In genomic region chr10:79468015-79468560, GRCh38 we compare ENCODE assay signal across 13 cellular contexts. TPM values are rescaled to one million over a fixed set of nuclear protein-coding genes. Genes with fewer than 3 reads are reported as not detected.
DNase-seq lines count a peak whose midpoint lies in the region; ATAC-seq, FAIRE-seq and TF ChIP-seq lines count a peak whose summit lies in the region.
"Had no signal": no experiment of that assay in that cellular context is flagged by ENCODE, and none has a peak within 500 bp of the region (broad histone marks: within the 10 kb centered on the region; RNA-seq: fewer than 3 reads in every experiment).

No MANE protein-coding gene starts in this region.

- TF ChIP-seq CTCF in GM12878 (IDR thresholded peaks at IDR 0.05 in 2 of 3, conservative IDR thresholded peaks at IDR 0.05 in 1 of 3; ENCODE audit: control insufficient read depth in 2 of 3, extremely low read depth in 1 of 3, insufficient read depth in 1 of 3, low read depth in 3 of 3, low read length in 3 of 3) (no peak), hepatocyte (IDR thresholded peaks at IDR 0.05; ENCODE audit: poor library complexity) (no peak), gastrocnemius medialis (IDR thresholded peaks at IDR 0.05 in 4 of 5, conservative IDR thresholded peaks at IDR 0.05 in 1 of 5) (no peak), RWPE1 (conservative IDR thresholded peaks at IDR 0.05; ENCODE audit: low read depth) (no peak)

- no peaks in the 10 kb centered on the region for H3K4me1 ChIP-seq in GM12878 (ENCODE audit: control insufficient read depth, insufficient read depth, low read length)
- no peaks in the 10 kb centered on the region for H3K4me1 ChIP-seq in hepatocyte (ENCODE audit: insufficient read depth)
- H3K4me1 ChIP-seq in gastrocnemius medialis = peaks cover 30 to 45% of the 10 kb centered on the region in 2 donors
- H3K4me1 ChIP-seq: Peyer's patch had no signal

- CTCF ChIA-PET in GM12878 (lab: Yijun Ruan, JAX) = interaction anchor here (0.6 to 4.1 kb wide), 24 partner anchors 9 to 255 kb away, joined by 3 to 44 read pairs (median 5); partner anchors contain the start of gene ZCCHC24
- CTCF ChIA-PET in RWPE1 (lab: Yijun Ruan, JAX) = interaction anchor here (0.6 to 1.7 kb wide), 7 partner anchors 9 to 95 kb away, joined by 3 to 10 read pairs (median 4); no protein-coding TSS in a partner anchor

- H3K9me3 Mint-ChIP-seq in T-helper 2 cell treated with Interferon-gamma antibody and Interleukin-4, amounts not matched to agents 5 μg/mL and 100 μg/mL, for 36 hours = no peaks in the 10 kb centered on the region
- H3K9me3 Mint-ChIP-seq: activated T-helper 17 cell treated with anti-CD3 and anti-CD28 coated beads, Interleukin-2, amount 50 U/mL, for 72 hours; natural killer cell had no signal

- no peak for TF ChIP-seq RAD21 in GM12878 (IDR thresholded peaks at IDR 0.05; ENCODE audit: insufficient read depth, low read depth, low read length)

- H2AFZ ChIP-seq in GM12878 (ENCODE audit: control insufficient read depth, low read depth, low read length) (no peak overlapping the region), hepatocyte (peak overlapping the region; percentile 6)

- FAIRE-seq in GM12878 (lab: Jason Lieb, UNC) = no peak
- FAIRE-seq: small intestine, urothelium cell line had no signal

- no peaks in the 10 kb centered on the region for H3K36me3 ChIP-seq in GM12878 (ENCODE audit: control insufficient read depth in 2 of 2, insufficient read depth in 2 of 2, low read length in 1 of 2)
- no peaks in the 10 kb centered on the region for H3K36me3 ChIP-seq in hepatocyte (replicated peaks; ENCODE audit: insufficient read depth, low read depth)
- H3K36me3 ChIP-seq in gastrocnemius medialis = no peaks in the 10 kb centered on the region
- H3K36me3 ChIP-seq: Peyer's patch had no signal

- H3K9me2 ChIP-seq in hepatocyte (replicated peaks; ENCODE audit: insufficient read depth) = no peaks in the 10 kb centered on the region

- H3K27ac ChIP-seq in GM12878 (ENCODE audit: control insufficient read depth, insufficient read depth) (no peak overlapping the region), hepatocyte (peak overlapping the region; percentile 35), gastrocnemius medialis (peak overlapping the region; percentile 30 to 56 (median 42)), RWPE1 (no peak overlapping the region)

- SMC1A ChIA-PET in GM12878 (lab: Charles Lee; ENCODE audit: uncharacterized antibody, unreplicated experiment) = interaction anchor here (1.0 to 3.8 kb wide), 5 partner anchors 10 to 94 kb away, joined by 3 to 28 read pairs (median 3); partner anchors contain the start of gene ZCCHC24

- TF ChIP-seq POLR2A in GM12878 (IDR thresholded peaks at IDR 0.05; ENCODE audit: low read depth, low read length) (no peak), gastrocnemius medialis (IDR thresholded peaks at IDR 0.05) (no peak)

- H3K27ac Mint-ChIP-seq in T-helper 2 cell treated with Interferon-gamma antibody and Interleukin-4, amounts not matched to agents 5 μg/mL and 100 μg/mL, for 36 hours = no peak overlapping the region
- no peak overlapping the region for H3K27ac Mint-ChIP-seq in T-helper 17 cell
- H3K27ac Mint-ChIP-seq: activated T-helper 17 cell treated with anti-CD3 and anti-CD28 coated beads, Interleukin-2, amount 50 U/mL, for 72 hours; natural killer cell had no signal

- H4K20me1 ChIP-seq in GM12878 (ENCODE audit: control insufficient read depth, insufficient read depth) (no peaks in the 10 kb centered on the region), hepatocyte (ENCODE audit: insufficient read depth, poor library complexity, severe bottlenecking) (no peaks in the 10 kb centered on the region)

- DNase-seq in CD1c-positive myeloid dendritic cell (ENCODE audit: extremely low spot score) (peak; percentile 9), GM12878 (ENCODE audit: low read depth, low spot score) (no peak), hepatocyte (ENCODE audit: low spot score) (no peak), gastrocnemius medialis (no peak), NAMALWA (ENCODE audit: low spot score) (no peak), T-helper 17 cell (no peak), RWPE1 (ENCODE audit: low spot score) (no peak)
- DNase-seq in T-helper 2 cell treated with Interferon-gamma antibody and Interleukin-4, amounts not matched to agents 5 μg/mL and 100 μg/mL, for 36 hours (ENCODE audit: low spot score) = no peak

- intact Hi-C loops in GM12878 (cut with micrococcal nuclease; ENCODE audit: unreplicated experiment) = no loop called here
- intact Hi-C loops in gastrocnemius medialis (cut with DNase I; ENCODE audit: low total_unique reads) = no loop called here

- H3K4me3 Mint-ChIP-seq in T-helper 2 cell treated with Interferon-gamma antibody and Interleukin-4, amounts not matched to agents 5 μg/mL and 100 μg/mL, for 36 hours = no peak overlapping the region
- no peak overlapping the region for H3K4me3 Mint-ChIP-seq in T-helper 17 cell
- H3K4me3 Mint-ChIP-seq: activated T-helper 17 cell treated with anti-CD3 and anti-CD28 coated beads, Interleukin-2, amount 50 U/mL, for 72 hours; natural killer cell had no signal

- H3K36me3 Mint-ChIP-seq in T-helper 2 cell treated with Interferon-gamma antibody and Interleukin-4, amounts not matched to agents 5 μg/mL and 100 μg/mL, for 36 hours (ENCODE audit: low read depth) = no peaks in the 10 kb centered on the region
- no peaks in the 10 kb centered on the region for H3K36me3 Mint-ChIP-seq in T-helper 17 cell (ENCODE audit: low read depth)
- H3K36me3 Mint-ChIP-seq: natural killer cell had no signal

- H3K79me2 ChIP-seq in GM12878 (ENCODE audit: control insufficient read depth, insufficient read depth, low read length) (no peaks in the 10 kb centered on the region), hepatocyte (no peaks in the 10 kb centered on the region)

- peaks cover 2% of the 10 kb centered on the region for H3K4me1 Mint-ChIP-seq in T-helper 2 cell treated with Interferon-gamma antibody and Interleukin-4, amounts not matched to agents 5 μg/mL and 100 μg/mL, for 36 hours (ENCODE audit: low read depth)
- peaks cover 2% of the 10 kb centered on the region for H3K4me1 Mint-ChIP-seq in T-helper 17 cell
- H3K4me1 Mint-ChIP-seq: activated T-helper 17 cell treated with anti-CD3 and anti-CD28 coated beads, Interleukin-2, amount 50 U/mL, for 72 hours; natural killer cell had no signal

- H3K9ac ChIP-seq in GM12878 (ENCODE audit: control insufficient read depth, insufficient read depth, low read length) = no peak overlapping the region

- ATAC-seq in GM12878 (peak; percentile 27; the same call in 1 of the 3 replicates), gastrocnemius medialis (no peak), T-helper 17 cell (no peak)

- no peak overlapping the region for H3K4me2 ChIP-seq in GM12878 (ENCODE audit: control insufficient read depth, insufficient read depth)
- no peak overlapping the region for H3K4me2 ChIP-seq in hepatocyte

- POLR2A ChIA-PET in GM12878 (lab: Charles Lee) = interaction anchor here (0.7 kb wide), 1 partner anchor 119 kb away, joined by 7 read pairs; no protein-coding TSS in a partner anchor
- POLR2A ChIA-PET in RWPE1 (lab: Yijun Ruan, JAX; ENCODE audit: low non-redundant PET) = no interaction called here

- no peak overlapping the region for H3K4me3 ChIP-seq in GM12878
- no peak overlapping the region for H3K4me3 ChIP-seq in hepatocyte
- H3K4me3 ChIP-seq in gastrocnemius medialis = no peak overlapping the region
- H3K4me3 ChIP-seq: Peyer's patch had no signal

- RAD21 ChIA-PET in GM12878 (lab: Charles Lee; ENCODE audit: unreplicated experiment) = interaction anchor here (0.6 to 4.5 kb wide), 7 partner anchors 14 to 1456 kb away, joined by 3 to 25 read pairs (median 4); no protein-coding TSS in a partner anchor

- TF ChIP-seq EP300 in GM12878 (IDR thresholded peaks at IDR 0.05; ENCODE audit: borderline replicate concordance in 1 of 2, control insufficient read depth in 1 of 2, low read depth in 2 of 2, low read length in 2 of 2) = no peak

- H3K9me3 ChIP-seq in GM12878 (replicated peaks; ENCODE audit: control insufficient read depth, insufficient read depth, low read length) = no peaks in the 10 kb centered on the region
- no peaks in the 10 kb centered on the region for H3K9me3 ChIP-seq in hepatocyte (ENCODE audit: low read depth)
- no peaks in the 10 kb centered on the region for H3K9me3 ChIP-seq in gastrocnemius medialis
- no peaks in the 10 kb centered on the region for H3K9me3 ChIP-seq in T-helper 17 cell (ENCODE audit: control insufficient read depth, low read length, poor library complexity, severe bottlenecking)
- H3K9me3 ChIP-seq: Peyer's patch had no signal

- H3K27me3 ChIP-seq in GM12878 (replicated peaks in 1 of 2; ENCODE audit: control insufficient read depth in 2 of 2, insufficient read depth in 2 of 2, low read length in 1 of 2) = no peaks in the 10 kb centered on the region
- no peaks in the 10 kb centered on the region for H3K27me3 ChIP-seq in hepatocyte
- no peaks in the 10 kb centered on the region for H3K27me3 ChIP-seq in gastrocnemius medialis
- H3K27me3 ChIP-seq: Peyer's patch had no signal

- 0% methylated on average over 3 of the region's 3 CpGs for WGBS in GM12878 (ENCODE audit: insufficient coverage, insufficient replicate concordance, low lambda C conversion rate, missing lambda C conversion rate)
- 72% methylated on average over 3 of the region's 3 CpGs for WGBS in hepatocyte (ENCODE audit: low lambda C conversion rate, missing lambda C conversion rate)

- in situ Hi-C loops in GM12878 (cut with MboI) = loop anchor here (5.0 kb wide), 1 partner anchor 91 kb away; no protein-coding TSS in a partner anchor
- in situ Hi-C loops in gastrocnemius medialis (cut with MboI; ENCODE audit: low sequenced_read_pairs in 4 of 4) = loop anchor here in 2 of 4 donors (5.0 kb wide), 2 partner anchors 91 to 96 kb away; no protein-coding TSS in a partner anchor

- peaks cover 13% of the 10 kb centered on the region for H3K27me3 Mint-ChIP-seq in T-helper 2 cell treated with Interferon-gamma antibody and Interleukin-4, amounts not matched to agents 5 μg/mL and 100 μg/mL, for 36 hours (ENCODE audit: low read depth)
- H3K27me3 Mint-ChIP-seq in T-helper 17 cell = peaks cover 19% of the 10 kb centered on the region

- no TSS peak for BruUV-seq in GM12878 (replicated peaks; lab: Mats Ljungman, UMichigan)

RNA-seq across cellular contexts. Expression of gene ZCCHC24, which starts 22.7 kb away (rescaled TPM):
- 0.51 and 0.54 TPM in 2 replicates for total RNA-seq in GM12878 (2013; cell fraction: nucleolus; rRNA removed)
- total RNA-seq in GM12878 (2014; rRNA removed) (not detected in 2 replicates), GM12878 (2014; rRNA removed; fragmentation: Illumina TruSeq; extraction: Trizol) (0.04 and 0.05 TPM in 2 replicates), GM12878 (2021) (0.24 and 0.62 TPM in 2 replicates), hepatocyte (18.3 and 20.1 TPM in 2 replicates), gastrocnemius medialis (100 to 1,000 TPM in 1 of 4 donors, 10 to 100 TPM in 3; 59.6 to 122 (median 84.5) TPM), T-helper 17 cell (1 to 10 TPM; 1.1 to 1.3 TPM)
- polyA plus RNA-seq in GM12878 (2011; ENCODE audit: low read depth) = 0.09 TPM
- polyA plus RNA-seq in GM12878 (2011; rRNA removed) (0.16 and 0.34 TPM in 2 replicates), GM12878 (2014; fragmentation: Illumina TruSeq; extraction: Trizol) (0.03 and 0.04 TPM in 2 replicates), GM12878 (2014; fragmentation: Nextera tagmentation; extraction: Ambion mirVana) (under 1 TPM in 1 of 2 experiments, not detected in 1; 0.02 TPM), GM12878 (2014; rRNA removed) (0.04 TPM in 2 replicates), GM12878 (2016; fragmentation: Nextera tagmentation; extraction: Ambion mirVana) (not detected), hepatocyte (14.5 and 20.6 TPM in 2 replicates)
- polyA plus RNA-seq in GM12878 (2011; cell fraction: cytosol; rRNA removed) = 0.38 and 0.45 TPM in 2 replicates
- polyA plus RNA-seq in GM12878 (2011; cell fraction: nucleus; rRNA removed) = 0.37 and 0.39 TPM in 2 replicates
- polyA plus RNA-seq in GM12878 (2012) = 0.11 and 0.16 TPM in 2 replicates
- 0.22 and 0.57 TPM in 2 replicates for polyA minus RNA-seq in GM12878 (2011; rRNA and poly(A)+ RNA removed)
- 0.27 and 0.31 TPM in 2 replicates for polyA minus RNA-seq in GM12878 (2011; cell fraction: cytosol; rRNA and poly(A)+ RNA removed)
- 0.24 and 0.29 TPM in 2 replicates for polyA minus RNA-seq in GM12878 (2011; cell fraction: nucleus; rRNA and poly(A)+ RNA removed)

RNA-seq across cellular contexts. Expression of gene EIF5AL1, which starts 44.2 kb away (rescaled TPM):
- not detected in 2 replicates for total RNA-seq in GM12878 (2013; cell fraction: nucleolus; rRNA removed)
- total RNA-seq in GM12878 (2014; rRNA removed) = 0.45 and 0.71 TPM in 2 replicates
- total RNA-seq in GM12878 (2014; rRNA removed; fragmentation: Illumina TruSeq; extraction: Trizol) = 0.09 and 0.22 TPM in 2 replicates
- 0.08 and 0.26 TPM in 2 replicates for total RNA-seq in GM12878 (2021)
- 0.84 TPM for polyA plus RNA-seq in GM12878 (2011; ENCODE audit: low read depth)
- 1.2 and 1.3 TPM in 2 replicates for polyA plus RNA-seq in GM12878 (2011; rRNA removed)
- 0.85 and 2.0 TPM in 2 replicates for polyA plus RNA-seq in GM12878 (2011; cell fraction: cytosol; rRNA removed)
- 0.44 and 0.51 TPM in 2 replicates for polyA plus RNA-seq in GM12878 (2011; cell fraction: nucleus; rRNA removed)
- polyA plus RNA-seq in GM12878 (2012) = 1.1 and 1.2 TPM in 2 replicates
- 1.7 and 3.3 TPM in 2 replicates for polyA plus RNA-seq in GM12878 (2014; fragmentation: Illumina TruSeq; extraction: Trizol)
- polyA plus RNA-seq in GM12878 (2014; fragmentation: Nextera tagmentation; extraction: Ambion mirVana) = under 1 TPM in 1 of 2 experiments, not detected in 1; 0.02 TPM
- polyA plus RNA-seq in GM12878 (2014; rRNA removed) = 0.29 and 0.46 TPM in 2 replicates
- 1 to 10 TPM; 6.5 to 8.3 TPM for polyA plus RNA-seq in GM12878 (2016; fragmentation: Nextera tagmentation; extraction: Ambion mirVana)
- 1.5 and 3.9 TPM in 2 replicates for polyA minus RNA-seq in GM12878 (2011; rRNA and poly(A)+ RNA removed)
- polyA minus RNA-seq in GM12878 (2011; cell fraction: cytosol; rRNA and poly(A)+ RNA removed) = 0.21 and 0.40 TPM in 2 replicates
- polyA minus RNA-seq in GM12878 (2011; cell fraction: nucleus; rRNA and poly(A)+ RNA removed) = 0.12 and 0.38 TPM in 2 replicates
- 0.27 and 0.44 TPM in 2 replicates for total RNA-seq in hepatocyte
- polyA plus RNA-seq in hepatocyte = 1.5 and 1.6 TPM in 2 replicates
- total RNA-seq in gastrocnemius medialis = under 1 TPM; 0.13 to 0.75 (median 0.35) TPM
- total RNA-seq in T-helper 17 cell = under 1 TPM; 0.10 to 0.12 TPM

Comparison
In these comparisons a context has a peak if more than half of its experiments do, and no peak if none do; other contexts are left out.
1. H3K27ac ChIP-seq: peak in hepatocyte (single experiment) and gastrocnemius medialis (4 of 4); none in GM12878 (single experiment) and RWPE1 (single experiment).